Comparison of ENCODE assay signal across 2 cellular contexts in genomic region chr11:85806876-85807275, GRCh38.
TF ChIP-seq lines count a peak whose summit lies in the region.

No MANE protein-coding gene starts in this region.

TF ChIP-seq in IMR-90, 13 proteins besides CTCF, POLR2A, EP300 and RAD21:
- TF ChIP-seq ELK1 (IDR thresholded peaks at IDR 0.05; ENCODE audit: borderline replicate concordance, low read depth, low read length) = no peak
- no peak for TF ChIP-seq MAZ (IDR thresholded peaks at IDR 0.05; ENCODE audit: borderline replicate concordance, low read depth, low read length)
- no peak for TF ChIP-seq CHD1 (IDR thresholded peaks at IDR 0.05; ENCODE audit: low read depth, low read length)
- TF ChIP-seq NFE2L2 (IDR thresholded peaks at IDR 0.05; ENCODE audit: low read depth, low read length) = no peak
- TF ChIP-seq RFX5 (IDR thresholded peaks at IDR 0.05; ENCODE audit: low read depth, low read length) = no peak
- TF ChIP-seq CEBPB (IDR thresholded peaks at IDR 0.05; ENCODE audit: low read depth, low read length) = no peak
- TF ChIP-seq USF2 (IDR thresholded peaks at IDR 0.05; ENCODE audit: low read depth, low read length) = no peak
- TF ChIP-seq MXI1 (IDR thresholded peaks at IDR 0.05; ENCODE audit: borderline replicate concordance, low read depth, low read length) = no peak
- TF ChIP-seq FOS (IDR thresholded peaks at IDR 0.05; ENCODE audit: low read depth, low read length) = no peak
- TF ChIP-seq BHLHE40 (IDR thresholded peaks at IDR 0.05; ENCODE audit: low read depth, low read length) = no peak
- no peak for TF ChIP-seq MAFK (IDR thresholded peaks at IDR 0.05; ENCODE audit: low read depth, low read length)
- no peak for TF ChIP-seq RCOR1 (IDR thresholded peaks at IDR 0.05; ENCODE audit: insufficient replicate concordance, low read length)
- TF ChIP-seq SMC3 (IDR thresholded peaks at IDR 0.05; ENCODE audit: low read depth, low read length) = no peak

TF ChIP-seq in GM12891, 5 proteins besides CTCF, POLR2A, EP300 and RAD21:
- TF ChIP-seq TAF1 (IDR thresholded peaks at IDR 0.05; ENCODE audit: low read depth, low read length) = no peak
- TF ChIP-seq POLR2AphosphoS5 (IDR thresholded peaks at IDR 0.05; ENCODE audit: low read depth, low read length) = no peak
- TF ChIP-seq POU2F2 (IDR thresholded peaks at IDR 0.05; ENCODE audit: low read depth, low read length) = no peak
- TF ChIP-seq SPI1 (IDR thresholded peaks at IDR 0.05; ENCODE audit: low read depth, low read length) = no peak
- TF ChIP-seq PAX5 (IDR thresholded peaks at IDR 0.05; ENCODE audit: insufficient read depth, low read length, severe bottlenecking) = no peak
